8 cellular contexts compared by ENCODE assay signal in genomic region chr12:56630180-56630632, GRCh38. TPM values are rescaled to one million over a fixed set of nuclear protein-coding genes. Genes with fewer than 3 reads are reported as not detected.
A peak's percentile ranks its signal among the peaks of the same experiment; 100 is the strongest.
DNase-seq lines count a peak whose midpoint lies in the region; ATAC-seq and TF ChIP-seq lines count a peak whose summit lies in the region.

BAZ2A (minus strand) TSS chr12:56630326; CDS start chr12:56617530, 12,796 bp downstream.

- ATAC-seq in GM19395 (IDR thresholded peaks at IDR 0.05; ENCODE audit: unreplicated experiment) (peak; percentile 62), HG03521 (IDR thresholded peaks at IDR 0.05; ENCODE audit: unreplicated experiment) (peak; percentile 49), left lung (peak; percentile 84)

- intact Hi-C loops in left lung (cut with DNase I): no loop called here

- H3K4me1 ChIP-seq in BLaER1 (peaks cover 69% of the 10 kb centered on the region), left lung (peaks cover 30 to 72% of the 10 kb centered on the region in 2 donors)

- H4K20me1 ChIP-seq in BLaER1: peaks cover 80% of the 10 kb centered on the region

- peak within 1 kb of the TSS; percentile 97 for H3K4me3 ChIP-seq in BLaER1
- peak within 1 kb of the TSS; percentile 99 to 100 for H3K4me3 ChIP-seq in left lung

- no peaks in the 10 kb centered on the region for H3K27me3 ChIP-seq in BLaER1
- H3K27me3 ChIP-seq in left lung: no peaks in the 10 kb centered on the region

- peak; percentile 94 for DNase-seq in NCI-H82 (lab: John Stamatoyannopoulos, UW)
- DNase-seq in activated CD4-positive, alpha-beta T cell treated with anti-CD3 and anti-CD28 coated beads, Interleukin-2, amount 50 U/mL, for 48 hours: peak; percentile 86 to 89
- peak; percentile 89 for DNase-seq in dermis blood vessel endothelial cell
- peak; percentile 92 to 98 for DNase-seq in left lung
- DNase-seq in stimulated activated CD4-positive, alpha-beta T cell treated with anti-CD3 and anti-CD28 coated beads, Interleukin-2, amount 100 ng/mL, for 4 hours (ENCODE audit: low read depth): peak; percentile 75

- TF ChIP-seq CTCF in left lung (IDR thresholded peaks at IDR 0.05): no peak

- peaks cover 24% of the 10 kb centered on the region; the same call in 1 of the 2 replicates for H3K36me3 ChIP-seq in BLaER1
- H3K36me3 ChIP-seq in left lung: peaks cover 0 to 7% of the 10 kb centered on the region in 2 donors

- H3K27ac ChIP-seq in BLaER1 (peak within 1 kb of the TSS; percentile 98), left lung (peak within 1 kb of the TSS; percentile 88 to 90)

- H3K9me3 ChIP-seq in BLaER1 (no peaks in the 10 kb centered on the region), left lung (no peaks in the 10 kb centered on the region)

- peak within 1 kb of the TSS; percentile 98 for H3K9ac ChIP-seq in BLaER1

- peak within 1 kb of the TSS; percentile 95 for H3K4me2 ChIP-seq in BLaER1

RNA-seq across cellular contexts. Expression of gene BAZ2A, which starts in this region (rescaled TPM):
- total RNA-seq in dermis blood vessel endothelial cell: 23.5 and 40.9 TPM in 2 replicates
- total RNA-seq in left lung: 10 to 100 TPM; 91.0 to 96.0 TPM

Comparison
In these comparisons a context has a peak if more than half of its experiments do, and no peak if none do; other contexts are left out.
1. Peak in every context shown above with its lines: DNase-seq, ATAC-seq, H3K4me3 ChIP-seq and H3K27ac ChIP-seq.